In the genomic region with DNA sequence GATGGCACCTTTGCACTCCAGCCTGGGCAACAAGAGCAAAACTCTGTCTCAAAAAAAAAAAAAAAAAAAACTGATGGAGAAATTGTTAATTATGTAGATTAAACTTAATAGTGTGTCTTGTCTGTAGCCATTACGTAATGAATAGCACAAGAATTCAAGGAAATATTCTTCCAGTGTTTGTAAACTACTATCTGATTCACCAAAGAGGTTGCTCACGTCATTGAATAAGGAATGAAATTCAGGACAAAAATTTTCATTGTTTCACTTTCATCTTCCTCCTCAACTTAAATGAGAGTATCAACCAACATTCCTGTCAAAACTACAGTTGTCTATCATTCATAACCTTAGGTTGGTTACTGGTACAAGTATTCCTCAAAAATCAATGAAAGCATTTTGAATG, we compare ENCODE assay signal across 18 cellular contexts. TPM values are rescaled to one million over a fixed set of nuclear protein-coding genes. Genes with fewer than 3 reads are reported as not detected.
DNase-seq lines count a peak whose midpoint lies in the region; ATAC-seq and TF ChIP-seq lines count a peak whose summit lies in the region.
"Had no signal": no experiment of that assay in that cellular context is flagged by ENCODE, and none has a peak within 500 bp of the region (broad histone marks: within the 10 kb centered on the region; RNA-seq: fewer than 3 reads in every experiment).

No MANE protein-coding gene starts in this region.

- H3K4me3 ChIP-seq in epithelial cell of esophagus (ENCODE audit: low read length) (no peak overlapping the region), mesenchymal stem cell (ENCODE audit: insufficient read depth in 1 of 2, low read depth in 1 of 2, low read length in 2 of 2) (no peak overlapping the region), left lung (no peak overlapping the region)
- H3K4me3 ChIP-seq: SK-N-MC had no signal

- H3K36me3 ChIP-seq in mesenchymal stem cell (ENCODE audit: control insufficient read depth in 1 of 2, insufficient read depth in 2 of 2, low read depth in 1 of 2, low read length in 2 of 2) (no peaks in the 10 kb centered on the region), left lung (no peaks in the 10 kb centered on the region)
- H3K36me3 ChIP-seq: BE2C had no signal

- H4K91ac ChIP-seq in mesenchymal stem cell (ENCODE audit: low read length): no peak overlapping the region

- no peaks in the 10 kb centered on the region for H3K27me3 ChIP-seq in mesenchymal stem cell (ENCODE audit: control insufficient read depth in 1 of 2, insufficient read depth in 1 of 2, low read length in 2 of 2)
- H3K27me3 ChIP-seq in left lung: no peaks in the 10 kb centered on the region
- H3K27me3 ChIP-seq: BE2C had no signal

- H3K18ac ChIP-seq in mesenchymal stem cell (ENCODE audit: low read depth in 1 of 2, low read length in 2 of 2): no peak overlapping the region

- TF ChIP-seq CTCF in epithelial cell of esophagus (IDR thresholded peaks at IDR 0.05; ENCODE audit: insufficient read depth, low read depth, low read length, missing control alignments) (no peak), left lung (IDR thresholded peaks at IDR 0.05) (no peak)

- H2BK5ac ChIP-seq in mesenchymal stem cell (ENCODE audit: low read depth, low read length, poor library complexity, severe bottlenecking): no peak overlapping the region

- H2BK12ac ChIP-seq in mesenchymal stem cell (ENCODE audit: low read length in 2 of 2): no peak overlapping the region

- H3K9ac ChIP-seq in mesenchymal stem cell (ENCODE audit: low read length): no peak overlapping the region

- H3K4ac ChIP-seq in mesenchymal stem cell (ENCODE audit: low read depth in 1 of 2, low read length in 2 of 2): no peak overlapping the region

- H3K79me1 ChIP-seq in mesenchymal stem cell (replicated peaks; ENCODE audit: low read length, poor library complexity, severe bottlenecking): no peaks in the 10 kb centered on the region

- 89% methylated on average over 1 of the region's 2 CpGs for WGBS in mesenchymal stem cell

- peaks cover 6% of the 10 kb centered on the region for H3K4me1 ChIP-seq in mesenchymal stem cell (ENCODE audit: control insufficient read depth, insufficient read depth, low read depth, low read length)
- no peaks in the 10 kb centered on the region for H3K4me1 ChIP-seq in left lung
- H3K4me1 ChIP-seq: BE2C had no signal

- H2BK15ac ChIP-seq in mesenchymal stem cell (ENCODE audit: low read depth, poor library complexity, severe bottlenecking): no peak overlapping the region

- H3K9me3 ChIP-seq in mesenchymal stem cell (ENCODE audit: control insufficient read depth, low read length) (no peaks in the 10 kb centered on the region), left lung (no peaks in the 10 kb centered on the region)
- H3K9me3 ChIP-seq: BE2C had no signal

- intact Hi-C loops in left lung (cut with DNase I): no loop called here

- no peak overlapping the region for H3K4me2 ChIP-seq in mesenchymal stem cell (ENCODE audit: low read length, poor library complexity, severe bottlenecking)

- DNase-seq in EL (peak; percentile 57), OCI-M1 (lab: John Stamatoyannopoulos, UW) (peak; percentile 43), epithelial cell of esophagus (ENCODE audit: low read depth) (peak; percentile 49), mesenchymal stem cell (peak; percentile 52), GM19238 (ENCODE audit: insufficient read length, low spot score) (no peak), left lung (no peak), iPS-NIHi7 (ENCODE audit: extremely low spot score) (no peak)
- DNase-seq in central memory CD4-positive, alpha-beta T cell: no peak
- DNase-seq: BE2C; CD8-positive, alpha-beta T cell; DND-41; NCI-H1048; NCI-H1694 treated with DMSO at 0.1 percent for 48 hours; NCI-H345; NCI-H526 treated with DMSO at 0.1 percent for 48 hours had no signal

- H3K14ac ChIP-seq in mesenchymal stem cell (ENCODE audit: low read length in 2 of 2): no peak overlapping the region

- ATAC-seq in left lung: no peak
- ATAC-seq: CD8-positive, alpha-beta T cell had no signal

- H3K23ac ChIP-seq in mesenchymal stem cell (ENCODE audit: low read length in 2 of 2): no peak overlapping the region

- H3K27ac ChIP-seq in mesenchymal stem cell (ENCODE audit: low read length, poor library complexity, severe bottlenecking): no peak overlapping the region
- no peak overlapping the region for H3K27ac ChIP-seq in left lung
- H3K27ac ChIP-seq: SK-N-MC had no signal

- H2AFZ ChIP-seq in mesenchymal stem cell (ENCODE audit: low read depth, low read length): no peak overlapping the region

- no peak overlapping the region for H4K8ac ChIP-seq in mesenchymal stem cell (ENCODE audit: low read length)

- H2AK5ac ChIP-seq in mesenchymal stem cell (ENCODE audit: low read length, severe bottlenecking): no peak overlapping the region

- H2BK120ac ChIP-seq in mesenchymal stem cell (ENCODE audit: low read depth, low read length): no peak overlapping the region

RNA-seq across cellular contexts. Expression of a gene that starts 30.7 kb away (rescaled TPM):
- polyA plus RNA-seq in mesenchymal stem cell (2013, experiment 1 of 2): 16.2 TPM
- 15.0 TPM for polyA plus RNA-seq in mesenchymal stem cell (2013, experiment 2 of 2)
- 10 to 100 TPM; 55.9 to 58.3 TPM for total RNA-seq in left lung

RNA-seq across cellular contexts. Expression of a gene that starts 35.8 kb away (rescaled TPM):
- not detected for polyA plus RNA-seq in mesenchymal stem cell (2013, experiment 1 of 2)
- polyA plus RNA-seq in mesenchymal stem cell (2013, experiment 2 of 2): not detected
- total RNA-seq in left lung: not detected
- total RNA-seq: CD8-positive, alpha-beta T cell; H4; OCI-LY7 had no signal

Comparison
In these comparisons a context has a peak if more than half of its experiments do, and no peak if none do; other contexts are left out.
1. DNase-seq: peak in EL (single experiment), OCI-M1 (single experiment), epithelial cell of esophagus (single experiment) and mesenchymal stem cell (single experiment); none in GM19238 (single experiment), left lung (0 of 2), central memory CD4-positive, alpha-beta T cell (single experiment) and iPS-NIHi7 (single experiment).